In genomic region chr18:79395308-79395640, GRCh38 we compare ENCODE assay signal across 9 cellular contexts. TPM values are rescaled to one million over a fixed set of nuclear protein-coding genes. Genes with fewer than 3 reads are reported as not detected.
A peak's percentile ranks its signal among the peaks of the same experiment; 100 is the strongest.
DNase-seq lines count a peak whose midpoint lies in the region; TF ChIP-seq lines count a peak whose summit lies in the region.
"Had no signal": no experiment of that assay in that cellular context is flagged by ENCODE, and none has a peak within 500 bp of the region (broad histone marks: within the 10 kb centered on the region; RNA-seq: fewer than 3 reads in every experiment).

No MANE protein-coding gene starts in this region.

- H4K12ac ChIP-seq in trophoblast cell (ENCODE audit: low read depth, low read length) = no peak overlapping the region

- no peak overlapping the region for H3K18ac ChIP-seq in trophoblast cell (ENCODE audit: low read length)
- H3K18ac ChIP-seq in neuronal stem cell (ENCODE audit: low read length) = no peak overlapping the region

- WGBS in endodermal cell (ENCODE audit: insufficient coverage in 1 of 2, insufficient read length in 1 of 2), 2 experiments = 4% methylated on average over 10 of the region's 34 CpGs; no CpG with 5 or more reads in 1 of the 2 experiments
- no CpG with 5 or more reads among the region's 34 CpGs for WGBS in trophoblast cell (ENCODE audit: extremely low coverage, insufficient coverage, insufficient read length)
- no CpG with 5 or more reads among the region's 34 CpGs for WGBS in neuronal stem cell (ENCODE audit: extremely low coverage in 2 of 2, insufficient read length in 2 of 2, insufficient replicate concordance in 1 of 2), 2 donors

- intact Hi-C loops in CD14-positive monocyte (cut with micrococcal nuclease) = loop anchor here in 1 of 2 donors (10.0 kb wide), 1 partner anchor 280 kb away; the partner anchor contains the start of gene CTDP1

- H3K36me3 Mint-ChIP-seq in CD14-positive monocyte (peaks cover 10 to 13% of the 10 kb centered on the region in 2 donors), endodermal cell (ENCODE audit: low read depth) (peaks cover 2% of the 10 kb centered on the region)

- H2BK12ac ChIP-seq in trophoblast cell (ENCODE audit: low read length) (no peak overlapping the region), neuronal stem cell (ENCODE audit: low read length) (no peak overlapping the region)

- H3K27ac ChIP-seq in endodermal cell (ENCODE audit: low read depth, low read length) (no peak overlapping the region), trophoblast cell (ENCODE audit: low read depth, low read length) (no peak overlapping the region), neuronal stem cell (replicated peaks; ENCODE audit: low read length) (no peak overlapping the region)

- H2BK15ac ChIP-seq in neuronal stem cell (ENCODE audit: low read length) = no peak overlapping the region

- H3K27me3 Mint-ChIP-seq in CD14-positive monocyte (ENCODE audit: low read depth in 3 of 3) (peaks cover 66 to 88% (median 76%) of the 10 kb centered on the region in 3 donors), endodermal cell (ENCODE audit: insufficient read depth) (peaks cover 60% of the 10 kb centered on the region)

- H3K27me3 ChIP-seq in endodermal cell (ENCODE audit: control insufficient read depth, insufficient read depth, low read length, poor library complexity, severe bottlenecking) = peaks cover 62% of the 10 kb centered on the region
- H3K27me3 ChIP-seq in trophoblast cell (ENCODE audit: insufficient read depth, low read length) = peaks cover 70% of the 10 kb centered on the region
- peaks cover 55 to 82% (median 71%) of the 10 kb centered on the region in 3 experiments for H3K27me3 ChIP-seq in neuronal stem cell (ENCODE audit: control insufficient read depth in 3 of 3, insufficient read depth in 3 of 3, low read depth in 1 of 3, low read length in 3 of 3)

- DNase-seq in CD14-positive monocyte (ENCODE audit: low spot score) = no peak
- DNase-seq in Jurkat, Clone E6-1 (ENCODE audit: low read depth, low spot score) = no peak
- no peak for DNase-seq in endodermal cell
- DNase-seq in trophoblast cell = no peak
- DNase-seq in putamen (ENCODE audit: low spot score) = no peak
- no peak for DNase-seq in NCI-H82 (lab: John Stamatoyannopoulos, UW)
- DNase-seq in neuronal stem cell (ENCODE audit: low spot score) = no peak
- no peak for DNase-seq in NCI-H226

- H3K9ac ChIP-seq in endodermal cell (ENCODE audit: extremely low read depth, low read length, poor library complexity, severe bottlenecking) (no peak overlapping the region), trophoblast cell (ENCODE audit: low read length) (no peak overlapping the region), neuronal stem cell (ENCODE audit: low read depth, low read length, poor library complexity) (no peak overlapping the region)

- no peak overlapping the region for H4K91ac ChIP-seq in trophoblast cell (ENCODE audit: low read depth, low read length)
- H4K91ac ChIP-seq in neuronal stem cell (ENCODE audit: low read depth, low read length, poor library complexity) = no peak overlapping the region

- peak overlapping the region; percentile 23 for H3K4me3 ChIP-seq in Jurkat, Clone E6-1 (ENCODE audit: low read length)
- H3K4me3 ChIP-seq in endodermal cell (ENCODE audit: low read length) = no peak overlapping the region
- no peak overlapping the region for H3K4me3 ChIP-seq in trophoblast cell (ENCODE audit: low read depth, low read length)
- H3K4me3 ChIP-seq in neuronal stem cell (ENCODE audit: low read length in 2 of 2) = no peak overlapping the region

- H2AFZ ChIP-seq in trophoblast cell (ENCODE audit: insufficient read depth, low read length, poor library complexity) (no peak overlapping the region), neuronal stem cell (ENCODE audit: low read length) (no peak overlapping the region)

- H3K4me3 Mint-ChIP-seq in CD14-positive monocyte = peak overlapping the region; percentile 64 to 83
- H3K4me3 Mint-ChIP-seq in endodermal cell = peak overlapping the region; percentile 66

- H3K14ac ChIP-seq in trophoblast cell (ENCODE audit: low read length) (no peak overlapping the region), neuronal stem cell (ENCODE audit: low read length) (no peak overlapping the region)

- no peak overlapping the region for H3K4ac ChIP-seq in trophoblast cell (ENCODE audit: low read depth, low read length)
- H3K4ac ChIP-seq in neuronal stem cell (ENCODE audit: low read length) = no peak overlapping the region

- H4K8ac ChIP-seq in trophoblast cell (ENCODE audit: low read depth, low read length) (no peak overlapping the region), neuronal stem cell (ENCODE audit: low read depth, low read length) (no peak overlapping the region)

- H3K4me1 Mint-ChIP-seq in CD14-positive monocyte (peaks cover 23% of the 10 kb centered on the region), endodermal cell (peaks cover 4% of the 10 kb centered on the region)

- TF ChIP-seq CTCF in CD14-positive monocyte (IDR thresholded peaks at IDR 0.05) = no peak
- no peak for TF ChIP-seq CTCF in endodermal cell (conservative IDR thresholded peaks at IDR 0.05)

- H2BK5ac ChIP-seq in trophoblast cell (ENCODE audit: low read depth, low read length, poor library complexity) = no peak overlapping the region
- H2BK5ac ChIP-seq in neuronal stem cell (ENCODE audit: low read length) = no peak overlapping the region

- H3K4me1 ChIP-seq in endodermal cell (ENCODE audit: control insufficient read depth, insufficient read depth, low read length) (no peaks in the 10 kb centered on the region), trophoblast cell (ENCODE audit: control insufficient read depth in 1 of 2, insufficient read depth in 2 of 2, low read length in 2 of 2) (peaks cover 0 to 9% of the 10 kb centered on the region in 2 experiments), neuronal stem cell (ENCODE audit: control insufficient read depth in 2 of 2, insufficient read depth in 1 of 2, low read depth in 1 of 2, low read length in 2 of 2) (peaks cover 4 to 7% of the 10 kb centered on the region in 2 donors)

- peaks cover 1% of the 10 kb centered on the region for H3K79me2 ChIP-seq in trophoblast cell (ENCODE audit: control insufficient read depth, insufficient read depth, low read length, poor library complexity)

- no peaks in the 10 kb centered on the region for H3K36me3 ChIP-seq in endodermal cell (ENCODE audit: control insufficient read depth, insufficient read depth, low read length)
- H3K36me3 ChIP-seq in trophoblast cell (ENCODE audit: control insufficient read depth in 1 of 2, insufficient read depth in 2 of 2, low read length in 2 of 2) = no peaks in the 10 kb centered on the region
- no peaks in the 10 kb centered on the region for H3K36me3 ChIP-seq in neuronal stem cell (replicated peaks in 1 of 2; ENCODE audit: control insufficient read depth in 2 of 2, insufficient read depth in 2 of 2, low read length in 2 of 2)

- no peak overlapping the region for H3K23ac ChIP-seq in trophoblast cell (ENCODE audit: low read length)
- no peak overlapping the region for H3K23ac ChIP-seq in neuronal stem cell (ENCODE audit: low read depth, low read length, poor library complexity)

- H3K4me2 ChIP-seq in trophoblast cell (ENCODE audit: low read length) (peak overlapping the region; percentile 69), neuronal stem cell (ENCODE audit: insufficient read depth, low read length, poor library complexity, severe bottlenecking) (no peak overlapping the region)

- H2BK120ac ChIP-seq in trophoblast cell (ENCODE audit: insufficient read depth, low read length, poor library complexity) (no peak overlapping the region), neuronal stem cell (ENCODE audit: low read depth, low read length) (no peak overlapping the region)

- H3K9me3 Mint-ChIP-seq in CD14-positive monocyte (peaks cover 0 to 19% (median 5%) of the 10 kb centered on the region in 7 donors), endodermal cell (no peaks in the 10 kb centered on the region)

- H3K79me1 ChIP-seq in trophoblast cell (ENCODE audit: low read length) = no peaks in the 10 kb centered on the region
- H3K79me1 ChIP-seq in neuronal stem cell (ENCODE audit: low read depth, low read length) = no peaks in the 10 kb centered on the region

- H3K9me3 ChIP-seq in endodermal cell (ENCODE audit: control insufficient read depth, low read length) (no peaks in the 10 kb centered on the region), trophoblast cell (ENCODE audit: insufficient read depth, low read depth, low read length) (no peaks in the 10 kb centered on the region), neuronal stem cell (replicated peaks in 1 of 2; ENCODE audit: control insufficient read depth in 2 of 2, insufficient read depth in 1 of 2, low read depth in 1 of 2, low read length in 2 of 2) (no peaks in the 10 kb centered on the region)

- H3K27ac Mint-ChIP-seq in CD14-positive monocyte (peak overlapping the region in 1 of 7 donors; percentile 37), endodermal cell (no peak overlapping the region)

- H2AK5ac ChIP-seq in trophoblast cell (ENCODE audit: low read length) (no peak overlapping the region), neuronal stem cell (ENCODE audit: low read depth, low read length) (no peak overlapping the region)

RNA-seq across cellular contexts. Expression of gene NFATC1, which starts 0.5 kb away (rescaled TPM):
- polyA plus RNA-seq in CD14-positive monocyte = 1 to 10 TPM; 7.8 to 8.3 TPM
- polyA plus RNA-seq in Jurkat, Clone E6-1 (2012; ENCODE audit: insufficient read depth, insufficient read length) = 21.7 TPM
- total RNA-seq in endodermal cell = 10 to 100 TPM; 23.4 to 32.5 TPM
- polyA plus RNA-seq in endodermal cell (2013, experiment 1 of 2) = 10.9 TPM
- 11.1 TPM for polyA plus RNA-seq in endodermal cell (2013, experiment 2 of 2)
- 3.9 and 4.4 TPM in 2 replicates for polyA plus RNA-seq in trophoblast cell (2013)
- 4.7 TPM for polyA plus RNA-seq in neuronal stem cell (2013, experiment 1 of 2)
- polyA plus RNA-seq in neuronal stem cell (2013, experiment 2 of 2) = 5.2 TPM
- total RNA-seq: RPMI7951 had no signal
